8 cellular contexts compared by ENCODE assay signal in the genomic region with DNA sequence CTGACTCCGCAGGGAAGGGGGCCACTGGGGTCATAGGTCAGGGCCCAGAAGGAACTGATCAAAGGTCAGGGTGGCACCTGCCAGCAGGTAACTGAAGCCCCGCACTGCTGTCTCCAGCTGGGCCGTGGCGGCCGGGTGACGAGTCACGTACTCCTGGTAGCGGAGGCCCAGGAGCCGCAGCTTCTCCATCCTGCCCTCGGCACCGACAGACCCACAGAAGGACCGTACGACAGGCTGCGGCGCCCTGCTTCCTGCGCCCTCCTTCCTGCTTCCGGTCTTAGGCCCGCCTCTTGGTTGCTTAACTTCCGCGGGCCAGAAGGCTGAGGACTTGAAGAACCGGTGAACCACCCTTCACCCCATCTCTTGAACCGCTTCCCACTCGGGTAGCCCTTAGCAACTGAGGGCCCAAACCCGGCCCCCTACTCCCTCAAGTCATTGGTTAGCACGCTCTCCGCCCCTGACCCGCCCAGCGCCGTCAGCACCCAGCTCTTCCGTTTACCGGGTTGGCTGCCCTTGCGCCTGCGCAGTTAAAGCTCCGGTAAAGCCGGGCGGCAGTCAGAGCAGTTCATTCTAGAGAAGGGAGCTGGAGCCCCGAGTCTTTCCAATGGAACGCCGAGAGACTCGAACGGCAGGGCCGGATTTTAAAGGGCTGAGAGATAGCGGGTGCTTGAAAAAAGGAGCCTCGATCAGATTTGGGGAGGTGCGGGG. TPM values are rescaled to one million over a fixed set of nuclear protein-coding genes. Genes with fewer than 3 reads are reported as not detected.
DNase-seq lines count a peak whose midpoint lies in the region; ATAC-seq and TF ChIP-seq lines count a peak whose summit lies in the region.

PEX16 (minus strand) TSS at position 255 of the 708 bp plus-strand sequence; CDS start at position 189, 66 bp downstream.

- ATAC-seq in GM19397 (IDR thresholded peaks at IDR 0.05; ENCODE audit: unreplicated experiment) (peak; percentile 85), HG03571 (IDR thresholded peaks at IDR 0.05; ENCODE audit: unreplicated experiment) (peak; percentile 85)

- no peaks in the 10 kb centered on the region for H3K9me3 ChIP-seq in liver (ENCODE audit: control insufficient read depth in 4 of 4, low read length in 3 of 4)

- peak within 1 kb of the TSS; percentile 96 to 99 (median 98) for H3K27ac Mint-ChIP-seq in CD14-positive monocyte

- H3K9ac ChIP-seq in liver (ENCODE audit: low read depth in 1 of 2, low read length in 2 of 2) = peak within 1 kb of the TSS; percentile 75 to 80

- peaks cover 35 to 36% of the 10 kb centered on the region in 2 donors for H3K36me3 Mint-ChIP-seq in CD14-positive monocyte

- under 1% methylated on average over 45 of the region's 45 CpGs for WGBS in liver

- DNase-seq in CD14-positive monocyte (ENCODE audit: low spot score) = peak; percentile 99
- peak; percentile 95 for DNase-seq in NCI-H82 (lab: John Stamatoyannopoulos, UW)
- peak; percentile 91 to 94 for DNase-seq in activated CD4-positive, alpha-beta T cell treated with anti-CD3 and anti-CD28 coated beads, Interleukin-2, amount 50 U/mL, for 48 hours
- peak; percentile 93 to 97 (median 96) for DNase-seq in dorsolateral prefrontal cortex
- DNase-seq in stimulated activated CD4-positive, alpha-beta T cell treated with anti-CD3 and anti-CD28 coated beads, Interleukin-4, amount 100 ng/mL, for 24 hours = peak; percentile 96

- peak within 1 kb of the TSS; percentile 31 to 97 (median 92) for H3K27ac ChIP-seq in dorsolateral prefrontal cortex
- H3K27ac ChIP-seq in liver (ENCODE audit: low read depth in 1 of 2, low read length in 2 of 2) = peak within 1 kb of the TSS; percentile 75 to 85

- intact Hi-C loops in CD14-positive monocyte (cut with micrococcal nuclease) (loop anchor here (5.0 to 10.0 kb wide), 2 partner anchors 70 to 697 kb away; partner anchors contain the start of genes CRY2 (in 2 of the 2), ATG13 (in 1 of the 2) and HARBI1 (in 1 of the 2)), dorsolateral prefrontal cortex (cut with DNase I) (loop anchor here (1.0 to 5.0 kb wide), 4 partner anchors 15 to 90 kb away; partner anchors contain the start of gene CRY2 (in 2 of the 2))

- H3K4me1 ChIP-seq in liver (ENCODE audit: control insufficient read depth in 4 of 4, insufficient read depth in 4 of 4, low read length in 3 of 4) = peaks cover 16 to 62% (median 45%) of the 10 kb centered on the region in 4 donors

- peak within 1 kb of the TSS; percentile 55 to 100 (median 96) for H3K4me3 ChIP-seq in dorsolateral prefrontal cortex
- H3K4me3 ChIP-seq in liver (ENCODE audit: low read depth in 1 of 3, low read length in 3 of 3) = peak within 1 kb of the TSS; percentile 73 to 98 (median 87)

- peak in 1 of 2 donors; percentile 36 for TF ChIP-seq RAD21 in liver (IDR thresholded peaks at IDR 0.05)

- H3K27me3 Mint-ChIP-seq in CD14-positive monocyte (ENCODE audit: low read depth in 3 of 3) = peaks cover 7 to 17% (median 14%) of the 10 kb centered on the region in 3 donors

- H3K27me3 ChIP-seq in dorsolateral prefrontal cortex (peaks cover 0 to 17% (median 10%) of the 10 kb centered on the region in 45 donors), liver (ENCODE audit: control insufficient read depth in 4 of 4, insufficient read depth in 4 of 4, low read length in 3 of 4) (no peaks in the 10 kb centered on the region)

- H3K36me3 ChIP-seq in liver (ENCODE audit: control insufficient read depth in 4 of 4, insufficient read depth in 3 of 4, low read depth in 1 of 4, low read length in 3 of 4) = peaks cover 3 to 14% (median 8%) of the 10 kb centered on the region in 4 donors

- no peak for TF ChIP-seq CTCF in CD14-positive monocyte (IDR thresholded peaks at IDR 0.05)
- peak in 17 of 56 donors; percentile 6 to 58 (median 27) for TF ChIP-seq CTCF in dorsolateral prefrontal cortex (IDR thresholded peaks at IDR 0.05 in 54 of 56, conservative IDR thresholded peaks at IDR 0.05 in 2 of 56; ENCODE audit: low read depth in 1 of 56, partially characterized antibody in 56 of 56)
- TF ChIP-seq CTCF in liver (IDR thresholded peaks at IDR 0.05; ENCODE audit: low read depth, low read length, missing input control) = no peak

- peak within 1 kb of the TSS; percentile 97 to 98 for H3K4me3 Mint-ChIP-seq in CD14-positive monocyte

- peaks cover 29% of the 10 kb centered on the region for H3K4me1 Mint-ChIP-seq in CD14-positive monocyte

- H3K9me3 Mint-ChIP-seq in CD14-positive monocyte = peaks cover 0 to 6% (median 0%) of the 10 kb centered on the region in 7 donors

TF ChIP-seq in liver, 16 proteins besides CTCF, POLR2A, EP300 and RAD21:
- TF ChIP-seq, protein P1, sequence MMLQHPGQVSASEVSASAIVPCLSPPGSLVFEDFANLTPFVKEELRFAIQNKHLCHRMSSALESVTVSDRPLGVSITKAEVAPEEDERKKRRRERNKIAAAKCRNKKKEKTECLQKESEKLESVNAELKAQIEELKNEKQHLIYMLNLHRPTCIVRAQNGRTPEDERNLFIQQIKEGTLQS (IDR thresholded peaks at IDR 0.05) = no peak
- TF ChIP-seq FOXA2 (IDR thresholded peaks at IDR 0.05) (no peak), RXRA (IDR thresholded peaks at IDR 0.05) (peak; percentile 76 to 86), ZBTB33 (IDR thresholded peaks at IDR 0.05) (no peak), HNF4A (conservative IDR thresholded peaks at IDR 0.05) (peak; percentile 47 to 64), EGR1 (IDR thresholded peaks at IDR 0.05; ENCODE audit: low read depth in 2 of 2) (peak in 1 of 2 donors; percentile 70), GABPA (IDR thresholded peaks at IDR 0.05 in 1 of 2, conservative IDR thresholded peaks at IDR 0.05 in 1 of 2) (peak; percentile 96 to 99), JUND (IDR thresholded peaks at IDR 0.05) (peak; percentile 34 to 39), HNF4G (IDR thresholded peaks at IDR 0.05) (no peak), FOXA1 (IDR thresholded peaks at IDR 0.05) (peak; percentile 9), TAF1 (conservative IDR thresholded peaks at IDR 0.05) (no peak), NR2F2 (IDR thresholded peaks at IDR 0.05) (peak; percentile 93), MAX (IDR thresholded peaks at IDR 0.05) (peak; percentile 77), SP1 (IDR thresholded peaks at IDR 0.05) (peak; percentile 85)
- TF ChIP-seq, protein P2, sequence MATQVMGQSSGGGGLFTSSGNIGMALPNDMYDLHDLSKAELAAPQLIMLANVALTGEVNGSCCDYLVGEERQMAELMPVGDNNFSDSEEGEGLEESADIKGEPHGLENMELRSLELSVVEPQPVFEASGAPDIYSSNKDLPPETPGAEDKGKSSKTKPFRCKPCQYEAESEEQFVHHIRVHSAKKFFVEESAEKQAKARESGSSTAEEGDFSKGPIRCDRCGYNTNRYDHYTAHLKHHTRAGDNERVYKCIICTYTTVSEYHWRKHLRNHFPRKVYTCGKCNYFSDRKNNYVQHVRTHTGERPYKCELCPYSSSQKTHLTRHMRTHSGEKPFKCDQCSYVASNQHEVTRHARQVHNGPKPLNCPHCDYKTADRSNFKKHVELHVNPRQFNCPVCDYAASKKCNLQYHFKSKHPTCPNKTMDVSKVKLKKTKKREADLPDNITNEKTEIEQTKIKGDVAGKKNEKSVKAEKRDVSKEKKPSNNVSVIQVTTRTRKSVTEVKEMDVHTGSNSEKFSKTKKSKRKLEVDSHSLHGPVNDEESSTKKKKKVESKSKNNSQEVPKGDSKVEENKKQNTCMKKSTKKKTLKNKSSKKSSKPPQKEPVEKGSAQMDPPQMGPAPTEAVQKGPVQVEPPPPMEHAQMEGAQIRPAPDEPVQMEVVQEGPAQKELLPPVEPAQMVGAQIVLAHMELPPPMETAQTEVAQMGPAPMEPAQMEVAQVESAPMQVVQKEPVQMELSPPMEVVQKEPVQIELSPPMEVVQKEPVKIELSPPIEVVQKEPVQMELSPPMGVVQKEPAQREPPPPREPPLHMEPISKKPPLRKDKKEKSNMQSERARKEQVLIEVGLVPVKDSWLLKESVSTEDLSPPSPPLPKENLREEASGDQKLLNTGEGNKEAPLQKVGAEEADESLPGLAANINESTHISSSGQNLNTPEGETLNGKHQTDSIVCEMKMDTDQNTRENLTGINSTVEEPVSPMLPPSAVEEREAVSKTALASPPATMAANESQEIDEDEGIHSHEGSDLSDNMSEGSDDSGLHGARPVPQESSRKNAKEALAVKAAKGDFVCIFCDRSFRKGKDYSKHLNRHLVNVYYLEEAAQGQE (IDR thresholded peaks at IDR 0.05) = peak; percentile 84

RNA-seq across cellular contexts. Expression of gene PEX16, which starts in this region (rescaled TPM):
- polyA plus RNA-seq in CD14-positive monocyte = 10 to 100 TPM; 33.8 to 35.1 TPM
- 10 to 100 TPM; 26.7 to 59.7 (median 43.8) TPM for total RNA-seq in dorsolateral prefrontal cortex
- total RNA-seq in liver = 10 to 100 TPM; 18.8 to 26.1 TPM
- polyA plus RNA-seq in liver = 10 to 100 TPM; 33.5 to 41.2 TPM

Comparison
In these comparisons a context has a peak if more than half of its experiments do, and no peak if none do; other contexts are left out.
1. Peak in every context shown above with its lines: DNase-seq, ATAC-seq, H3K4me3 ChIP-seq and H3K27ac ChIP-seq.